23 cellular contexts compared by ENCODE assay signal in genomic region chr21:16457498-16457897, GRCh38.
"Had no signal": no experiment of that assay in that cellular context is flagged by ENCODE, and none has a peak within 500 bp of the region (broad histone marks: within the 10 kb centered on the region; RNA-seq: fewer than 3 reads in every experiment).

No MANE protein-coding gene starts in this region.

- H3K4me3 ChIP-seq: body of pancreas, neural progenitor cell, skin epidermis, thyroid gland had no signal

- ATAC-seq: activated CD8-positive, alpha-beta memory T cell treated with anti-CD3 and anti-CD28 coated beads, Interleukin-2, amount 10 ng/mL, durations not matched to agents 7 days and 5 days; activated CD8-positive, alpha-beta T cell treated with anti-CD3 and anti-CD28 coated beads for 36 hours; body of pancreas; esophagus mucosa had no signal

- H3K4me1 Mint-ChIP-seq: activated CD8-positive, alpha-beta memory T cell treated with anti-CD3 and anti-CD28 coated beads, Interleukin-2, amount 10 ng/mL, durations not matched to agents 7 days and 5 days; activated naive CD4-positive, alpha-beta T cell treated with anti-CD3 and anti-CD28 coated beads, Interleukin-2, amount 50 U/mL, for 24 hours; memory B cell had no signal

- H2AFZ ChIP-seq: neural progenitor cell had no signal

- H3K4me3 Mint-ChIP-seq: activated CD8-positive, alpha-beta memory T cell treated with anti-CD3 and anti-CD28 coated beads, Interleukin-2, amount 10 ng/mL, durations not matched to agents 7 days and 5 days; activated CD8-positive, alpha-beta T cell treated with anti-CD3 and anti-CD28 coated beads for 36 hours; activated naive CD4-positive, alpha-beta T cell treated with anti-CD3 and anti-CD28 coated beads, Interleukin-2, amount 50 U/mL, for 24 hours; activated T-helper 1 cell treated with anti-CD3 and anti-CD28 coated beads, Interleukin-12 subunit alpha, Interleukin-12 subunit beta, Interleukin-2, Interleukin-4 antibody, amounts not matched to agents 30 ng/mL and 10 ng/mL and 1 ng/mL, durations not matched to agents 14 hours and 24 hours and 36 hours; memory B cell; neural progenitor cell; stimulated activated naive CD8-positive, alpha-beta T cell treated with anti-CD3 and anti-CD28 coated beads, Interleukin-15, Interleukin-2, amounts not matched to agents 100 ng/mL and 50 ng/mL, for 24 hours; T-helper 1 cell treated with Interleukin-12 subunit alpha and Interleukin-12 subunit beta and Interleukin-4 antibody, amounts not matched to agents 30 μg/mL and 1 μg/mL, for 36 hours had no signal

- H3K27ac ChIP-seq: body of pancreas, neural progenitor cell, skin epidermis, thyroid gland had no signal

- H3K9ac ChIP-seq: neural progenitor cell had no signal

- H3K27me3 ChIP-seq: body of pancreas, neural progenitor cell, thyroid gland had no signal

- H3K4me2 ChIP-seq: neural progenitor cell had no signal

- H3K36me3 Mint-ChIP-seq: activated CD8-positive, alpha-beta memory T cell treated with anti-CD3 and anti-CD28 coated beads, Interleukin-2, amount 10 ng/mL, durations not matched to agents 7 days and 5 days; activated naive CD4-positive, alpha-beta T cell treated with anti-CD3 and anti-CD28 coated beads, Interleukin-2, amount 50 U/mL, for 24 hours; memory B cell had no signal

- H3K36me3 ChIP-seq: neural progenitor cell, thyroid gland had no signal

- H3K9me3 ChIP-seq: body of pancreas, thyroid gland had no signal

- H3K9me3 Mint-ChIP-seq: activated naive CD4-positive, alpha-beta T cell treated with anti-CD3 and anti-CD28 coated beads, Interleukin-2, amount 50 U/mL, for 24 hours; activated T-helper 1 cell treated with anti-CD3 and anti-CD28 coated beads, Interleukin-12 subunit alpha, Interleukin-12 subunit beta, Interleukin-2, Interleukin-4 antibody, amounts not matched to agents 30 ng/mL and 10 ng/mL and 1 ng/mL, durations not matched to agents 14 hours and 24 hours and 36 hours had no signal

- DNase-seq: activated CD4-positive, alpha-beta T cell treated with anti-CD3 and anti-CD28 coated beads for 48 hours; activated CD4-positive, CD25-positive, alpha-beta regulatory T cell; activated CD8-positive, alpha-beta memory T cell treated with anti-CD3 and anti-CD28 coated beads, Interleukin-2, amount 10 ng/mL, durations not matched to agents 7 days and 5 days; activated CD8-positive, alpha-beta T cell treated with anti-CD3 and anti-CD28 coated beads for 36 hours; activated gamma-delta T cell treated with Interleukin-2 at 50 U/mL for 16 hours; activated T-cell treated with anti-CD3 and anti-CD28 coated beads for 4 hours; anterior cingulate cortex; body of pancreas; central memory CD4-positive, alpha-beta T cell; dermis blood vessel endothelial cell; effector CD8-positive, alpha-beta T cell; foreskin melanocyte; stimulated activated CD4-positive, alpha-beta T cell treated with anti-CD3 and anti-CD28 coated beads, Interleukin-1b, Interleukin-23, amount 100 ng/mL, for 48 hours; substantia nigra; thyroid gland had no signal

- H3K27me3 Mint-ChIP-seq: activated CD8-positive, alpha-beta memory T cell treated with anti-CD3 and anti-CD28 coated beads, Interleukin-2, amount 10 ng/mL, durations not matched to agents 7 days and 5 days; activated CD8-positive, alpha-beta T cell treated with anti-CD3 and anti-CD28 coated beads for 36 hours; activated naive CD4-positive, alpha-beta T cell treated with anti-CD3 and anti-CD28 coated beads, Interleukin-2, amount 50 U/mL, for 24 hours; memory B cell; stimulated activated naive CD8-positive, alpha-beta T cell treated with anti-CD3 and anti-CD28 coated beads, Interleukin-15, Interleukin-2, amounts not matched to agents 100 ng/mL and 50 ng/mL, for 24 hours had no signal

- H3K4me1 ChIP-seq: body of pancreas, thyroid gland had no signal

- H3K27ac Mint-ChIP-seq: activated CD8-positive, alpha-beta memory T cell treated with anti-CD3 and anti-CD28 coated beads, Interleukin-2, amount 10 ng/mL, durations not matched to agents 7 days and 5 days; activated CD8-positive, alpha-beta T cell treated with anti-CD3 and anti-CD28 coated beads for 36 hours; activated naive CD4-positive, alpha-beta T cell treated with anti-CD3 and anti-CD28 coated beads, Interleukin-2, amount 50 U/mL, for 24 hours; activated T-helper 1 cell treated with anti-CD3 and anti-CD28 coated beads, Interleukin-12 subunit alpha, Interleukin-12 subunit beta, Interleukin-2, Interleukin-4 antibody, amounts not matched to agents 30 ng/mL and 10 ng/mL and 1 ng/mL, durations not matched to agents 14 hours and 24 hours and 36 hours; memory B cell; neural progenitor cell; stimulated activated naive CD8-positive, alpha-beta T cell treated with anti-CD3 and anti-CD28 coated beads, Interleukin-15, Interleukin-2, amounts not matched to agents 100 ng/mL and 50 ng/mL, for 24 hours; T-helper 1 cell treated with Interleukin-12 subunit alpha and Interleukin-12 subunit beta and Interleukin-4 antibody, amounts not matched to agents 30 μg/mL and 1 μg/mL, for 36 hours had no signal
